In genomic region chr4:144975718-144976117, GRCh38 we compare ENCODE assay signal across 6 cellular contexts.
"Had no signal": no experiment of that assay in that cellular context is flagged by ENCODE, and none has a peak within 500 bp of the region (broad histone marks: within the 10 kb centered on the region; RNA-seq: fewer than 3 reads in every experiment).

No MANE protein-coding gene starts in this region.

- H3K4me3 ChIP-seq: GM12878 had no signal

- FAIRE-seq: GM12891, GM18507, GM19239 had no signal

- ATAC-seq: GM12878 had no signal

- DNase-seq: GDM1, GF-D8 had no signal
